1 cellular context compared by ENCODE assay signal in genomic region chr19:13847033-13847899, GRCh38.
TF ChIP-seq lines count a peak whose summit lies in the region.

No MANE protein-coding gene starts in this region.

TF ChIP-seq in HEK293, 187 proteins besides CTCF, POLR2A, EP300 and RAD21 (continued from another document):
- TF ChIP-seq, protein P1, sequence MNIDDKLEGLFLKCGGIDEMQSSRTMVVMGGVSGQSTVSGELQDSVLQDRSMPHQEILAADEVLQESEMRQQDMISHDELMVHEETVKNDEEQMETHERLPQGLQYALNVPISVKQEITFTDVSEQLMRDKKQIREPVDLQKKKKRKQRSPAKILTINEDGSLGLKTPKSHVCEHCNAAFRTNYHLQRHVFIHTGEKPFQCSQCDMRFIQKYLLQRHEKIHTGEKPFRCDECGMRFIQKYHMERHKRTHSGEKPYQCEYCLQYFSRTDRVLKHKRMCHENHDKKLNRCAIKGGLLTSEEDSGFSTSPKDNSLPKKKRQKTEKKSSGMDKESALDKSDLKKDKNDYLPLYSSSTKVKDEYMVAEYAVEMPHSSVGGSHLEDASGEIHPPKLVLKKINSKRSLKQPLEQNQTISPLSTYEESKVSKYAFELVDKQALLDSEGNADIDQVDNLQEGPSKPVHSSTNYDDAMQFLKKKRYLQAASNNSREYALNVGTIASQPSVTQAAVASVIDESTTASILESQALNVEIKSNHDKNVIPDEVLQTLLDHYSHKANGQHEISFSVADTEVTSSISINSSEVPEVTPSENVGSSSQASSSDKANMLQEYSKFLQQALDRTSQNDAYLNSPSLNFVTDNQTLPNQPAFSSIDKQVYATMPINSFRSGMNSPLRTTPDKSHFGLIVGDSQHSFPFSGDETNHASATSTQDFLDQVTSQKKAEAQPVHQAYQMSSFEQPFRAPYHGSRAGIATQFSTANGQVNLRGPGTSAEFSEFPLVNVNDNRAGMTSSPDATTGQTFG (tag by site-specific recombination; IDR thresholded peaks at IDR 0.05; ENCODE audit: borderline replicate concordance), result no peak
- TF ChIP-seq, protein P2, sequence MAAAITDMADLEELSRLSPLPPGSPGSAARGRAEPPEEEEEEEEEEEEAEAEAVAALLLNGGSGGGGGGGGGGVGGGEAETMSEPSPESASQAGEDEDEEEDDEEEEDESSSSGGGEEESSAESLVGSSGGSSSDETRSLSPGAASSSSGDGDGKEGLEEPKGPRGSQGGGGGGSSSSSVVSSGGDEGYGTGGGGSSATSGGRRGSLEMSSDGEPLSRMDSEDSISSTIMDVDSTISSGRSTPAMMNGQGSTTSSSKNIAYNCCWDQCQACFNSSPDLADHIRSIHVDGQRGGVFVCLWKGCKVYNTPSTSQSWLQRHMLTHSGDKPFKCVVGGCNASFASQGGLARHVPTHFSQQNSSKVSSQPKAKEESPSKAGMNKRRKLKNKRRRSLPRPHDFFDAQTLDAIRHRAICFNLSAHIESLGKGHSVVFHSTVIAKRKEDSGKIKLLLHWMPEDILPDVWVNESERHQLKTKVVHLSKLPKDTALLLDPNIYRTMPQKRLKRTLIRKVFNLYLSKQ (tag by site-specific recombination; IDR thresholded peaks at IDR 0.05; ENCODE audit: borderline replicate concordance), result no peak
- peak; percentile 46; the same call in 1 of the 2 replicates for TF ChIP-seq ZNF792 (tag by site-specific recombination; IDR thresholded peaks at IDR 0.05)
- TF ChIP-seq ZNF776 (tag by site-specific recombination; IDR thresholded peaks at IDR 0.05; ENCODE audit: borderline replicate concordance), result no peak
- peak; percentile 68 for TF ChIP-seq YY1 (tag by site-specific recombination; IDR thresholded peaks at IDR 0.05)
- TF ChIP-seq ZFP41 (tag by site-specific recombination; IDR thresholded peaks at IDR 0.05; ENCODE audit: borderline replicate concordance), result no peak
- TF ChIP-seq ZNF837 (tag by site-specific recombination; IDR thresholded peaks at IDR 0.05), result no peak
- TF ChIP-seq, protein P3, sequence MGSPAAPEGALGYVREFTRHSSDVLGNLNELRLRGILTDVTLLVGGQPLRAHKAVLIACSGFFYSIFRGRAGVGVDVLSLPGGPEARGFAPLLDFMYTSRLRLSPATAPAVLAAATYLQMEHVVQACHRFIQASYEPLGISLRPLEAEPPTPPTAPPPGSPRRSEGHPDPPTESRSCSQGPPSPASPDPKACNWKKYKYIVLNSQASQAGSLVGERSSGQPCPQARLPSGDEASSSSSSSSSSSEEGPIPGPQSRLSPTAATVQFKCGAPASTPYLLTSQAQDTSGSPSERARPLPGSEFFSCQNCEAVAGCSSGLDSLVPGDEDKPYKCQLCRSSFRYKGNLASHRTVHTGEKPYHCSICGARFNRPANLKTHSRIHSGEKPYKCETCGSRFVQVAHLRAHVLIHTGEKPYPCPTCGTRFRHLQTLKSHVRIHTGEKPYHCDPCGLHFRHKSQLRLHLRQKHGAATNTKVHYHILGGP (tag by site-specific recombination; IDR thresholded peaks at IDR 0.05), result no peak
- TF ChIP-seq KLF8 (tag by site-specific recombination; IDR thresholded peaks at IDR 0.05), result peak; percentile 93
- TF ChIP-seq GFI1B (tag by site-specific recombination; IDR thresholded peaks at IDR 0.05), result no peak
- TF ChIP-seq ZNF366 (tag by site-specific recombination; conservative IDR thresholded peaks at IDR 0.05), result peak; percentile 57
- no peak for TF ChIP-seq ZNF510 (tag by site-specific recombination; IDR thresholded peaks at IDR 0.05; ENCODE audit: insufficient replicate concordance)
- TF ChIP-seq ZNF747 (tag by site-specific recombination; IDR thresholded peaks at IDR 0.05), result no peak
- peak; percentile 79 for TF ChIP-seq KLF1 (tag by site-specific recombination; IDR thresholded peaks at IDR 0.05)
- peak; percentile 47 for TF ChIP-seq ZNF843 (tag by site-specific recombination; IDR thresholded peaks at IDR 0.05)
- TF ChIP-seq, protein P4, sequence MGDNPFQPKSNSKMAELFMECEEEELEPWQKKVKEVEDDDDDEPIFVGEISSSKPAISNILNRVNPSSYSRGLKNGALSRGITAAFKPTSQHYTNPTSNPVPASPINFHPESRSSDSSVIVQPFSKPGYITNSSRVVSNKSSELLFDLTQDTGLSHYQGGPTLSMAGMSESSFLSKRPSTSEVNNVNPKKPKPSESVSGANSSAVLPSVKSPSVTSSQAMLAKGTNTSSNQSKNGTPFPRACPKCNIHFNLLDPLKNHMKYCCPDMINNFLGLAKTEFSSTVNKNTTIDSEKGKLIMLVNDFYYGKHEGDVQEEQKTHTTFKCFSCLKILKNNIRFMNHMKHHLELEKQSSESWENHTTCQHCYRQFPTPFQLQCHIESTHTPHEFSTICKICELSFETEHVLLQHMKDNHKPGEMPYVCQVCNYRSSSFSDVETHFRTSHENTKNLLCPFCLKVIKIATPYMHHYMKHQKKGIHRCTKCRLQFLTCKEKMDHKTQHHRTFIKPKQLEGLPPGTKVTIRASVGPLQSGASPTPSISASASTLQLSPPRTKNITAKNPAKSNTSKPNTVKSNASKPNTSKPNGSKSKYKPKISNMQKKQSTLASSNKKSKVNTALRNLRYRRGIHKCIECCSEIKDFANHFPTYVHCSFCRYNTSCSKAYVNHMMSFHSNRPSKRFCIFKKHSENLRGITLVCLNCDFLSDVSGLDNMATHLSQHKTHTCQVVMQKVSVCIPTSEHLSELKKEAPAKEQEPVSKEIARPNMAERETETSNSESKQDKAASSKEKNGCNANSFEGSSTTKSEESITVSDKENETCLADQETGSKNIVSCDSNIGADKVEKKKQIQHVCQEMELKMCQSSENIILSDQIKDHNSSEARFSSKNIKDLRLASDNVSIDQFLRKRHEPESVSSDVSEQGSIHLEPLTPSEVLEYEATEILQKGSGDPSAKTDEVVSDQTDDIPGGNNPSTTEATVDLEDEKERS (tag by site-specific recombination; IDR thresholded peaks at IDR 0.05), result no peak
- no peak for TF ChIP-seq ZNF549 (tag by site-specific recombination; IDR thresholded peaks at IDR 0.05)
- TF ChIP-seq ZNF19 (tag by site-specific recombination; IDR thresholded peaks at IDR 0.05; ENCODE audit: low read depth), result 0 out of 2 replicates have a peak, but pooled peaks have one; percentile 17
- peak; percentile 98 for TF ChIP-seq GLIS2 (tag by site-specific recombination; IDR thresholded peaks at IDR 0.05)
- TF ChIP-seq OVOL3 (tag by site-specific recombination; IDR thresholded peaks at IDR 0.05), result no peak
- no peak for TF ChIP-seq ZBTB6 (tag by site-specific recombination; IDR thresholded peaks at IDR 0.05)
- TF ChIP-seq ZNF707 (tag by site-specific recombination; IDR thresholded peaks at IDR 0.05), result no peak
- no peak; the same call in 1 of the 2 replicates for TF ChIP-seq ZNF2 (tag by site-specific recombination; IDR thresholded peaks at IDR 0.05)
- 0 out of 2 replicates have a peak, but pooled peaks have one; percentile 27 for TF ChIP-seq ZNF37A (tag by site-specific recombination; IDR thresholded peaks at IDR 0.05)
- no peak; the same call in 1 of the 2 replicates for TF ChIP-seq MZF1 (tag by site-specific recombination; IDR thresholded peaks at IDR 0.05; ENCODE audit: borderline replicate concordance)
- TF ChIP-seq ZNF416 (tag by site-specific recombination; IDR thresholded peaks at IDR 0.05), result no peak
- TF ChIP-seq, protein P5, sequence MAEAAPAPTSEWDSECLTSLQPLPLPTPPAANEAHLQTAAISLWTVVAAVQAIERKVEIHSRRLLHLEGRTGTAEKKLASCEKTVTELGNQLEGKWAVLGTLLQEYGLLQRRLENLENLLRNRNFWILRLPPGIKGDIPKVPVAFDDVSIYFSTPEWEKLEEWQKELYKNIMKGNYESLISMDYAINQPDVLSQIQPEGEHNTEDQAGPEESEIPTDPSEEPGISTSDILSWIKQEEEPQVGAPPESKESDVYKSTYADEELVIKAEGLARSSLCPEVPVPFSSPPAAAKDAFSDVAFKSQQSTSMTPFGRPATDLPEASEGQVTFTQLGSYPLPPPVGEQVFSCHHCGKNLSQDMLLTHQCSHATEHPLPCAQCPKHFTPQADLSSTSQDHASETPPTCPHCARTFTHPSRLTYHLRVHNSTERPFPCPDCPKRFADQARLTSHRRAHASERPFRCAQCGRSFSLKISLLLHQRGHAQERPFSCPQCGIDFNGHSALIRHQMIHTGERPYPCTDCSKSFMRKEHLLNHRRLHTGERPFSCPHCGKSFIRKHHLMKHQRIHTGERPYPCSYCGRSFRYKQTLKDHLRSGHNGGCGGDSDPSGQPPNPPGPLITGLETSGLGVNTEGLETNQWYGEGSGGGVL (tag by site-specific recombination; IDR thresholded peaks at IDR 0.05), result peak; percentile 96
- TF ChIP-seq ZFP69B (tag by site-specific recombination; IDR thresholded peaks at IDR 0.05), result peak; percentile 75
- no peak for TF ChIP-seq ZNF292 (tag by site-specific recombination; IDR thresholded peaks at IDR 0.05; ENCODE audit: borderline replicate concordance, low read depth)
- TF ChIP-seq, protein P6, sequence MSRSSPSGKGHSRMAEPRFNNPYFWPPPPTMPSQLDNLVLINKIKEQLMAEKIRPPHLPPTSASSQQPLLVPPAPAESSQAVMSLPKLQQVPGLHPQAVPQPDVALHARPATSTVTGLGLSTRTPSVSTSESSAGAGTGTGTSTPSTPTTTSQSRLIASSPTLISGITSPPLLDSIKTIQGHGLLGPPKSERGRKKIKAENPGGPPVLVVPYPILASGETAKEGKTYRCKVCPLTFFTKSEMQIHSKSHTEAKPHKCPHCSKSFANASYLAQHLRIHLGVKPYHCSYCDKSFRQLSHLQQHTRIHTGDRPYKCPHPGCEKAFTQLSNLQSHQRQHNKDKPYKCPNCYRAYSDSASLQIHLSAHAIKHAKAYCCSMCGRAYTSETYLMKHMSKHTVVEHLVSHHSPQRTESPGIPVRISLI (tag by site-specific recombination; IDR thresholded peaks at IDR 0.05), result no peak
- no peak for TF ChIP-seq SALL2 (tag by site-specific recombination; IDR thresholded peaks at IDR 0.05; ENCODE audit: borderline replicate concordance)
- TF ChIP-seq, protein P7, sequence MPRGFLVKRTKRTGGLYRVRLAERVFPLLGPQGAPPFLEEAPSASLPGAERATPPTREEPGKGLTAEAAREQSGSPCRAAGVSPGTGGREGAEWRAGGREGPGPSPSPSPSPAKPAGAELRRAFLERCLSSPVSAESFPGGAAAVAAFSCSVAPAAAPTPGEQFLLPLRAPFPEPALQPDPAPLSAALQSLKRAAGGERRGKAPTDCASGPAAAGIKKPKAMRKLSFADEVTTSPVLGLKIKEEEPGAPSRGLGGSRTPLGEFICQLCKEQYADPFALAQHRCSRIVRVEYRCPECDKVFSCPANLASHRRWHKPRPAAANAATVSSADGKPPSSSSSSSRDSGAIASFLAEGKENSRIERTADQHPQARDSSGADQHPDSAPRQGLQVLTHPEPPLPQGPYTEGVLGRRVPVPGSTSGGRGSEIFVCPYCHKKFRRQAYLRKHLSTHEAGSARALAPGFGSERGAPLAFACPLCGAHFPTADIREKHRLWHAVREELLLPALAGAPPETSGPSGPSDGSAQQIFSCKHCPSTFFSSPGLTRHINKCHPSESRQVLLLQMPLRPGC (tag by site-specific recombination; IDR thresholded peaks at IDR 0.05), result peak; percentile 85; the same call in 1 of the 2 replicates
- peak; percentile 27; the same call in 1 of the 2 replicates for TF ChIP-seq GLI2 (tag by site-specific recombination; IDR thresholded peaks at IDR 0.05; ENCODE audit: borderline replicate concordance, low read depth)
- no peak for TF ChIP-seq ZNF645 (tag by site-specific recombination; IDR thresholded peaks at IDR 0.05)
- peak; percentile 56; the same call in 1 of the 2 replicates for TF ChIP-seq ZXDB (tag by site-specific recombination; IDR thresholded peaks at IDR 0.05)
- TF ChIP-seq ZNF530 (tag by site-specific recombination; IDR thresholded peaks at IDR 0.05; ENCODE audit: low read depth), result no peak
- no peak for TF ChIP-seq RBAK (tag by site-specific recombination; IDR thresholded peaks at IDR 0.05)
- no peak for TF ChIP-seq ZNF585B (tag by site-specific recombination; IDR thresholded peaks at IDR 0.05)
- peak; percentile 97 for TF ChIP-seq ZBTB7A (tag by site-specific recombination; IDR thresholded peaks at IDR 0.05; ENCODE audit: low read depth)
- TF ChIP-seq TRIM28 (IDR thresholded peaks at IDR 0.05; ENCODE audit: borderline replicate concordance, low read length), result no peak
- TF ChIP-seq ZFHX2 (tag by site-specific recombination; conservative IDR thresholded peaks at IDR 0.05), result peak; percentile 69
- TF ChIP-seq ZNF621 (tag by site-specific recombination; IDR thresholded peaks at IDR 0.05), result no peak
- TF ChIP-seq BCL11B (tag by site-specific recombination; IDR thresholded peaks at IDR 0.05; ENCODE audit: low read depth), result peak; percentile 91
- peak; percentile 78 for TF ChIP-seq KLF7 (tag by site-specific recombination; IDR thresholded peaks at IDR 0.05; ENCODE audit: borderline replicate concordance)
